Comparison of ENCODE assay signal across 25 cellular contexts in genomic region chr17:76350463-76350862, GRCh38.
"Had no signal": no experiment of that assay in that cellular context is flagged by ENCODE, and none has a peak within 500 bp of the region (broad histone marks: within the 10 kb centered on the region; RNA-seq: fewer than 3 reads in every experiment).

No MANE protein-coding gene starts in this region.

- DNase-seq: activated CD4-positive, alpha-beta memory T cell treated with anti-CD3 and anti-CD28 coated beads for 36 hours; activated CD4-positive, alpha-beta T cell treated with anti-CD3 and anti-CD28 coated beads, Interleukin-2, amount 10 ng/mL, durations not matched to agents 24 days and 14 days; activated CD4-positive, CD25-positive, alpha-beta regulatory T cell treated with anti-CD3 and anti-CD28 coated beads, Interleukin-2, amount 50 U/mL, for 72 hours; activated CD8-positive, alpha-beta memory T cell treated with anti-CD3 and anti-CD28 coated beads, Interleukin-2, amount 50 U/mL, for 4 hours; activated naive CD4-positive, alpha-beta T cell; activated T-cell treated with anti-CD3 and anti-CD28 coated beads, Interleukin-2, amount 50 U/mL, for 1 hour; colonic mucosa; effector CD8-positive, alpha-beta T cell; gastrocnemius medialis; glutamatergic neuron; left ventricle myocardium inferior; mammary epithelial cell; nephron progenitor cell; occipital lobe; spleen; stimulated activated naive CD4-positive, alpha-beta T cell treated with Interleukin-2 at 50 U/mL for 16 hours; SW 1271; T-helper 9 cell; transverse colon; WERI-Rb-1 had no signal

- H3K27ac Mint-ChIP-seq: activated CD4-positive, alpha-beta memory T cell treated with anti-CD3 and anti-CD28 coated beads for 36 hours; activated CD4-positive, alpha-beta T cell treated with anti-CD3 and anti-CD28 coated beads, Interleukin-2, amount 10 ng/mL, durations not matched to agents 24 days and 14 days; activated naive CD4-positive, alpha-beta T cell treated with anti-CD3 and anti-CD28 coated beads, Interleukin-2, amount 50 U/mL, for 72 hours; nephron progenitor cell; T-helper 1 cell treated with Interleukin-12 subunit alpha and Interleukin-12 subunit beta and Interleukin-4 antibody, amounts not matched to agents 30 μg/mL and 1 μg/mL, for 36 hours had no signal

- H3K27me3 Mint-ChIP-seq: activated CD4-positive, alpha-beta memory T cell treated with anti-CD3 and anti-CD28 coated beads for 36 hours; activated CD4-positive, alpha-beta T cell treated with anti-CD3 and anti-CD28 coated beads, Interleukin-2, amount 10 ng/mL, durations not matched to agents 24 days and 14 days; central memory CD8-positive, alpha-beta T cell had no signal

- H3K9me3 ChIP-seq: colonic mucosa, gastrocnemius medialis, left ventricle myocardium inferior, spleen, transverse colon had no signal

- H3K9ac ChIP-seq: parathyroid adenoma had no signal

- H3K36me3 ChIP-seq: colonic mucosa had no signal

- H3K27me3 ChIP-seq: colonic mucosa, gastrocnemius medialis, spleen, transverse colon had no signal

- H3K4me1 ChIP-seq: colonic mucosa, parathyroid adenoma had no signal

- H3K27ac ChIP-seq: colonic mucosa, gastrocnemius medialis, parathyroid adenoma, spleen, transverse colon, WERI-Rb-1 had no signal

- H3K9me3 Mint-ChIP-seq: activated CD4-positive, alpha-beta memory T cell treated with anti-CD3 and anti-CD28 coated beads for 36 hours; activated CD4-positive, alpha-beta T cell treated with anti-CD3 and anti-CD28 coated beads, Interleukin-2, amount 10 ng/mL, durations not matched to agents 24 days and 14 days; activated naive CD4-positive, alpha-beta T cell treated with anti-CD3 and anti-CD28 coated beads, Interleukin-2, amount 50 U/mL, for 72 hours; central memory CD8-positive, alpha-beta T cell; nephron progenitor cell; T-helper 1 cell treated with Interleukin-12 subunit alpha and Interleukin-12 subunit beta and Interleukin-4 antibody, amounts not matched to agents 30 μg/mL and 1 μg/mL, for 36 hours had no signal

- H3K4me3 ChIP-seq: colonic mucosa, gastrocnemius medialis, spleen, transverse colon had no signal

- ATAC-seq: activated naive CD4-positive, alpha-beta T cell treated with anti-CD3 and anti-CD28 coated beads, Interleukin-2, amount 50 U/mL, for 72 hours; gastrocnemius medialis; right cardiac atrium had no signal

- H2AFZ ChIP-seq: parathyroid adenoma had no signal

- H3K4me3 Mint-ChIP-seq: activated CD4-positive, alpha-beta memory T cell treated with anti-CD3 and anti-CD28 coated beads for 36 hours; activated CD4-positive, alpha-beta T cell treated with anti-CD3 and anti-CD28 coated beads, Interleukin-2, amount 10 ng/mL, durations not matched to agents 24 days and 14 days; T-helper 1 cell treated with Interleukin-12 subunit alpha and Interleukin-12 subunit beta and Interleukin-4 antibody, amounts not matched to agents 30 μg/mL and 1 μg/mL, for 36 hours had no signal
